Comparison of ENCODE assay signal across 35 cellular contexts in genomic region chr18:54580202-54580729, GRCh38. TPM values are rescaled to one million over a fixed set of nuclear protein-coding genes. Genes with fewer than 3 reads are reported as not detected.
"Had no signal": no experiment of that assay in that cellular context is flagged by ENCODE, and none has a peak within 500 bp of the region (broad histone marks: within the 10 kb centered on the region; RNA-seq: fewer than 3 reads in every experiment).

No MANE protein-coding gene starts in this region.

- H3K4me3 ChIP-seq: ascending aorta, breast epithelium, cardiac muscle cell, colonic mucosa, esophagus squamous epithelium, gastroesophageal sphincter, heart right ventricle had no signal

- H3K36me3 ChIP-seq: ascending aorta, breast epithelium, cardiac muscle cell, colonic mucosa, esophagus squamous epithelium, gastroesophageal sphincter, heart right ventricle, WERI-Rb-1 had no signal

- FAIRE-seq: endometrium, endothelial cell of umbilical vein had no signal

- H3K4me1 ChIP-seq: ascending aorta, breast epithelium, colonic mucosa, gastroesophageal sphincter, heart right ventricle had no signal

- H3K9me3 ChIP-seq: ascending aorta, breast epithelium, colonic mucosa, esophagus squamous epithelium, gastroesophageal sphincter, heart right ventricle had no signal

- H3K27ac ChIP-seq: ascending aorta, breast epithelium, cardiac muscle cell, colonic mucosa, epithelial cell of prostate, esophagus squamous epithelium, gastroesophageal sphincter, heart right ventricle, WERI-Rb-1 had no signal

- H3K27me3 ChIP-seq: ascending aorta, breast epithelium, cardiac muscle cell, colonic mucosa, esophagus squamous epithelium had no signal

- ATAC-seq: activated CD4-positive, CD25-positive, alpha-beta regulatory T cell treated with anti-CD3 and anti-CD28 coated beads, Interleukin-2, amount 50 U/mL, for 24 hours; activated CD8-positive, alpha-beta T cell treated with anti-CD3 and anti-CD28 coated beads for 36 hours; activated naive CD4-positive, alpha-beta T cell treated with anti-CD3 and anti-CD28 coated beads, Interleukin-2, amount 50 U/mL, for 72 hours; activated T-cell treated with anti-CD3 and anti-CD28 coated beads, Interleukin-2, amount 50 U/mL, for 4 hours; activated T-helper 17 cell treated with anti-CD3 and anti-CD28 coated beads, Interleukin-2, amount 50 U/mL, for 72 hours; gastroesophageal sphincter; heart right ventricle; T-helper 17 cell had no signal

- DNase-seq: activated B cell treated with CpG ODN at 0.5 μM for 24 hours; activated CD4-positive, alpha-beta T cell treated with anti-CD3 and anti-CD28 coated beads for 48 hours; activated CD4-positive, alpha-beta T cell treated with anti-CD3 and anti-CD28 coated beads, Interleukin-2, amount 50 U/mL, for 1 hour; activated CD4-positive, alpha-beta T cell treated with anti-CD3 and anti-CD28 coated beads, Interleukin-2, amount 50 U/mL, for 48 hours; activated CD8-positive, alpha-beta memory T cell treated with anti-CD3 and anti-CD28 coated beads for 24 hours; activated CD8-positive, alpha-beta T cell treated with anti-CD3 and anti-CD28 coated beads for 36 hours; activated effector memory CD4-positive, alpha-beta T cell treated with Interleukin-2 at 50 U/mL for 16 hours; activated gamma-delta T cell treated with Interleukin-2 at 50 U/mL for 16 hours; activated naive CD4-positive, alpha-beta T cell treated with Interleukin-2 at 50 U/mL for 16 hours; activated naive CD8-positive, alpha-beta T cell treated with anti-CD3 and anti-CD28 coated beads, Interleukin-2, amount 10 ng/mL, durations not matched to agents 7 days and 5 days; activated T-cell treated with anti-CD3 and anti-CD28 coated beads, Interleukin-2, amount 50 U/mL, for 4 hours; central memory CD4-positive, alpha-beta T cell; cerebellar nuclear complex; colonic mucosa; effector CD8-positive, alpha-beta T cell; esophagus squamous epithelium; foreskin melanocyte; heart right ventricle; T-helper 17 cell; T1000; WERI-Rb-1 had no signal

RNA-seq across cellular contexts. Expression of gene DYNAP, which starts 10.8 kb away (rescaled TPM):
- total RNA-seq: activated B cell treated with CpG ODN at 0.5 μM for 24 hours; activated CD8-positive, alpha-beta T cell treated with anti-CD3 and anti-CD28 coated beads for 36 hours; activated naive CD4-positive, alpha-beta T cell treated with anti-CD3 and anti-CD28 coated beads, Interleukin-2, amount 50 U/mL, for 72 hours; activated naive CD8-positive, alpha-beta T cell treated with anti-CD3 and anti-CD28 coated beads, Interleukin-2, amount 10 ng/mL, durations not matched to agents 7 days and 5 days; activated T-cell treated with anti-CD3 and anti-CD28 coated beads, Interleukin-2, amount 50 U/mL, for 4 hours; activated T-helper 17 cell treated with anti-CD3 and anti-CD28 coated beads, Interleukin-2, amount 50 U/mL, for 72 hours; ascending aorta; breast epithelium; cardiac muscle cell; colonic mucosa; dermis microvascular lymphatic vessel endothelial cell; endothelial cell of umbilical vein; fibroblast of lung; fibroblast of villous mesenchyme; glomerular endothelial cell; heart right ventricle; T-helper 17 cell had no signal
- polyA plus RNA-seq: cardiac muscle cell, endothelial cell of umbilical vein, fibroblast of lung, heart right ventricle had no signal
